In the genomic region with DNA sequence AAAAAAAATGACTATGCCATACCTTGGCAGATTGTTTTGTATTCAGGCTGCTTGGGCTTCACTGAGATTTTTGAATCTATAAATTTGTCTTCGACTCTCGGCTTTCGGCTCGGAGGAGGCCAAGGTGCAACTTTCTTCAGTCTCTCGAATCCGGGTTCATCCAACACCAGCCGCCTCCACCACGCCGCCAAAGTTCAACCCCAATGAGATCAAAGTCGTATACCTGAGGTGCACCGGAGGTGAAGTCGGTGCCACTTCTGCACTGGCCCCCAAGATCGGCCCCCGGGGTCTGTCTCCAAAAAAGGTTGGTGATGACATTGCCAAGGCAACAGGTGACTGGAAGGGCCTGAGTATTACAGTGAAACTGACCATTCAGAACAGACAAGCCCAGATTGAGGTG, we compare ENCODE assay signal across 34 cellular contexts.
"Had no signal": no experiment of that assay in that cellular context is flagged by ENCODE, and none has a peak within 500 bp of the region (broad histone marks: within the 10 kb centered on the region; RNA-seq: fewer than 3 reads in every experiment).

No MANE protein-coding gene starts in this region.

- H3K4me1 ChIP-seq: ascending aorta had no signal

- H3K4me1 Mint-ChIP-seq: activated B cell treated with CpG ODN at 0.5 μM for 24 hours; activated CD4-positive, alpha-beta T cell treated with anti-CD3 and anti-CD28 coated beads, Interleukin-2, amount 10 ng/mL, durations not matched to agents 7 days and 5 days; activated CD8-positive, alpha-beta memory T cell treated with anti-CD3 and anti-CD28 coated beads, Interleukin-2, amount 10 ng/mL, durations not matched to agents 7 days and 5 days; activated naive CD4-positive, alpha-beta T cell treated with anti-CD3 and anti-CD28 coated beads, Interleukin-2, amount 10 ng/mL, durations not matched to agents 7 days and 5 days; activated naive CD4-positive, alpha-beta T cell treated with anti-CD3 and anti-CD28 coated beads, Interleukin-2, amount 50 U/mL, for 24 hours; activated naive CD8-positive, alpha-beta T cell treated with anti-CD3 and anti-CD28 coated beads, Interleukin-2, amount 10 ng/mL, durations not matched to agents 7 days and 5 days; activated naive CD8-positive, alpha-beta T cell treated with anti-CD3 and anti-CD28 coated beads, Interleukin-2, amount 50 U/mL, for 24 hours; brain; central memory CD8-positive, alpha-beta T cell had no signal

- H3K9me3 Mint-ChIP-seq: activated naive CD4-positive, alpha-beta T cell treated with anti-CD3 and anti-CD28 coated beads, Interleukin-2, amount 50 U/mL, for 24 hours had no signal

- DNase-seq: activated B cell treated with CpG ODN at 0.5 μM for 24 hours; activated CD4-positive, alpha-beta T cell treated with anti-CD3 and anti-CD28 coated beads for 48 hours; activated CD4-positive, alpha-beta T cell treated with anti-CD3 and anti-CD28 coated beads, Interleukin-2, amount 10 ng/mL, durations not matched to agents 7 days and 5 days; activated CD4-positive, alpha-beta T cell treated with anti-CD3 and anti-CD28 coated beads, Interleukin-2, amount 50 U/mL, for 48 hours; activated CD4-positive, CD25-positive, alpha-beta regulatory T cell treated with anti-CD3 and anti-CD28 coated beads, Interleukin-2, amount 50 U/mL, for 72 hours; activated CD8-positive, alpha-beta memory T cell treated with anti-CD3 and anti-CD28 coated beads for 24 hours; activated CD8-positive, alpha-beta memory T cell treated with anti-CD3 and anti-CD28 coated beads, Interleukin-2, amount 10 ng/mL, durations not matched to agents 7 days and 5 days; activated CD8-positive, alpha-beta T cell treated with anti-CD3 and anti-CD28 coated beads, Interleukin-2, amount 10 ng/mL, durations not matched to agents 7 days and 5 days; activated effector memory CD4-positive, alpha-beta T cell treated with Interleukin-2 at 50 U/mL for 16 hours; activated gamma-delta T cell; activated naive CD4-positive, alpha-beta T cell treated with anti-CD3 and anti-CD28 coated beads, Interleukin-2, amount 10 ng/mL, durations not matched to agents 7 days and 5 days; activated naive CD4-positive, alpha-beta T cell treated with Interleukin-2 at 50 U/mL for 16 hours; activated naive CD8-positive, alpha-beta T cell treated with anti-CD3 and anti-CD28 coated beads, Interleukin-2, amount 10 ng/mL, durations not matched to agents 7 days and 5 days; activated naive CD8-positive, alpha-beta T cell treated with anti-CD3 and anti-CD28 coated beads, Interleukin-2, amount 50 U/mL, for 24 hours; activated T-cell treated with anti-CD3 and anti-CD28 coated beads, Interleukin-2, amount 50 U/mL, for 24 hours; activated T-cell treated with anti-CD3 and anti-CD28 coated beads, Interleukin-2, amount 50 U/mL, for 48 hours; amygdala; anterior cingulate cortex; caudate nucleus; cerebellar nuclear complex; SW 1271; T-helper 1 cell; T-helper 2 cell; T-helper 9 cell had no signal

- ATAC-seq: activated CD8-positive, alpha-beta memory T cell treated with anti-CD3 and anti-CD28 coated beads, Interleukin-2, amount 10 ng/mL, durations not matched to agents 7 days and 5 days; activated CD8-positive, alpha-beta T cell treated with anti-CD3 and anti-CD28 coated beads, Interleukin-2, amount 10 ng/mL, durations not matched to agents 7 days and 5 days; activated naive CD8-positive, alpha-beta T cell treated with anti-CD3 and anti-CD28 coated beads, Interleukin-2, amount 50 U/mL, for 24 hours had no signal

- H3K27ac Mint-ChIP-seq: activated B cell treated with CpG ODN at 0.5 μM for 24 hours; activated CD4-positive, alpha-beta T cell treated with anti-CD3 and anti-CD28 coated beads, Interleukin-2, amount 10 ng/mL, durations not matched to agents 7 days and 5 days; activated CD8-positive, alpha-beta memory T cell treated with anti-CD3 and anti-CD28 coated beads, Interleukin-2, amount 10 ng/mL, durations not matched to agents 7 days and 5 days; activated CD8-positive, alpha-beta T cell treated with anti-CD3 and anti-CD28 coated beads, Interleukin-2, amount 10 ng/mL, durations not matched to agents 7 days and 5 days; activated naive CD4-positive, alpha-beta T cell treated with anti-CD3 and anti-CD28 coated beads, Interleukin-2, amount 10 ng/mL, durations not matched to agents 7 days and 5 days; activated naive CD4-positive, alpha-beta T cell treated with anti-CD3 and anti-CD28 coated beads, Interleukin-2, amount 50 U/mL, for 24 hours; activated naive CD8-positive, alpha-beta T cell; activated naive CD8-positive, alpha-beta T cell treated with anti-CD3 and anti-CD28 coated beads, Interleukin-2, amount 10 ng/mL, durations not matched to agents 7 days and 5 days; activated naive CD8-positive, alpha-beta T cell treated with anti-CD3 and anti-CD28 coated beads, Interleukin-2, amount 50 U/mL, for 24 hours; activated T-cell treated with anti-CD3 and anti-CD28 coated beads, Interleukin-2, amount 50 U/mL, for 24 hours; activated T-helper 2 cell treated with anti-CD3 and anti-CD28 coated beads, Interferon-gamma antibody, Interleukin-2, Interleukin-4, amounts not matched to agents 10 μg/mL and 5 μg/mL and 100 μg/mL, durations not matched to agents 14 hours and 24 hours and 36 hours; brain; T-helper 1 cell treated with Interleukin-12 subunit alpha and Interleukin-12 subunit beta and Interleukin-4 antibody, amounts not matched to agents 30 μg/mL and 1 μg/mL, for 36 hours; T-helper 2 cell treated with Interferon-gamma antibody and Interleukin-4, amounts not matched to agents 5 μg/mL and 100 μg/mL, for 36 hours had no signal

- H3K27ac ChIP-seq: ascending aorta, cardiac muscle cell, VCaP had no signal

- H3K4me3 Mint-ChIP-seq: activated B cell treated with CpG ODN at 0.5 μM for 24 hours; activated CD4-positive, alpha-beta T cell treated with anti-CD3 and anti-CD28 coated beads, Interleukin-2, amount 10 ng/mL, durations not matched to agents 7 days and 5 days; activated CD8-positive, alpha-beta memory T cell treated with anti-CD3 and anti-CD28 coated beads, Interleukin-2, amount 10 ng/mL, durations not matched to agents 7 days and 5 days; activated CD8-positive, alpha-beta T cell treated with anti-CD3 and anti-CD28 coated beads, Interleukin-2, amount 10 ng/mL, durations not matched to agents 7 days and 5 days; activated naive CD4-positive, alpha-beta T cell treated with anti-CD3 and anti-CD28 coated beads, Interleukin-2, amount 10 ng/mL, durations not matched to agents 7 days and 5 days; activated naive CD4-positive, alpha-beta T cell treated with anti-CD3 and anti-CD28 coated beads, Interleukin-2, amount 50 U/mL, for 24 hours; activated naive CD8-positive, alpha-beta T cell; activated naive CD8-positive, alpha-beta T cell treated with anti-CD3 and anti-CD28 coated beads, Interleukin-2, amount 10 ng/mL, durations not matched to agents 7 days and 5 days; activated naive CD8-positive, alpha-beta T cell treated with anti-CD3 and anti-CD28 coated beads, Interleukin-2, amount 50 U/mL, for 24 hours; activated T-cell treated with anti-CD3 and anti-CD28 coated beads, Interleukin-2, amount 50 U/mL, for 24 hours; brain; central memory CD8-positive, alpha-beta T cell; T-helper 1 cell treated with Interleukin-12 subunit alpha and Interleukin-12 subunit beta and Interleukin-4 antibody, amounts not matched to agents 30 μg/mL and 1 μg/mL, for 36 hours; T-helper 2 cell treated with Interferon-gamma antibody and Interleukin-4, amounts not matched to agents 5 μg/mL and 100 μg/mL, for 36 hours had no signal

- H3K27me3 ChIP-seq: ascending aorta, cardiac muscle cell had no signal

- H3K36me3 Mint-ChIP-seq: activated naive CD8-positive, alpha-beta T cell; brain had no signal

- H3K27me3 Mint-ChIP-seq: activated CD8-positive, alpha-beta memory T cell treated with anti-CD3 and anti-CD28 coated beads, Interleukin-2, amount 10 ng/mL, durations not matched to agents 7 days and 5 days; activated naive CD4-positive, alpha-beta T cell treated with anti-CD3 and anti-CD28 coated beads, Interleukin-2, amount 50 U/mL, for 24 hours; activated naive CD8-positive, alpha-beta T cell; activated naive CD8-positive, alpha-beta T cell treated with anti-CD3 and anti-CD28 coated beads, Interleukin-2, amount 50 U/mL, for 24 hours; activated T-cell treated with anti-CD3 and anti-CD28 coated beads, Interleukin-2, amount 50 U/mL, for 24 hours; central memory CD8-positive, alpha-beta T cell had no signal
